1 cellular context compared by ENCODE assay signal in the genomic region with DNA sequence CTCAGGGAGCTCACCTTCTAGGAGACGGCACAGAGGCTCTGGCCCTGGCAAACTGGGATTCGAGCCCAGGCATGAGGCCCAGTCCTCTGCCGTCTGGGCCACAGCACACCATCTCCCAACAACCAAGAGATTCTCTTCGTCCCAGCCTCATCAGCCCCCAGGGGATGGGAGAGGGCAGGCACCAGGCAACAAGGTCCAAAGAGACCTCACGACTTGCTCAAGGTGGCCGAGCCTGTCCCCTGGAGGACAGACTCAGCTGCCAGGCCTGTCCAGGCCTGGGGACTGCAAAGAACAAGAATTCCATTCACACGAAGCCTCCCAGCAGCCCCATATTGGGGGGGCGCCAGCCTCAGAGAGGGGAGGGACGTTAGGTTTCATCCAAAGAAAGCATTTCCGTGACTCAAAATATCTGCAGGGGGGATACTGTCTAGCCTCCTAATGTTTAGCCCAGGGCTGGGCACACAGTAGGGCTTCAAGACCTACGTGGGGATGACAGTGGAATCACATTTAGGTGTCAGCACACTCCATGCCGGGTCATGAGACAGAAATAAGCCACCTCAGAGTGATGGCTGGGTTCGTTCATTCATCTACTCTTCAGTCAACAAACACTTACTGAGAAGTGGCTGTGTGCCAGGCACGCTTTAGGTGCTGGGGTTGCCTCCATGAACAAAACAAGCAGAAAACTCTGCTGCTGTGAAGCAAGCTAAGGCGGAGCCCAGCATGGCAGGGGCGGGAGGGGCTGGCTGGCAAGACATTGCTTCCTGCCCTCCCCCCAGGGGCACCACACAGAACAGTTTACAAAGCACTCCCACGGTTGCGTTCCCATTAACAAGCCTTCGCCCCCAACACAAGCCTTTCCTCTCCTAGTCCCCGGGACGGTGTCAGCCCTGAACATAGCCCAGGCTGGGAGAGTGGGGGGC.
TF ChIP-seq lines count a peak whose summit lies in the region.

No MANE protein-coding gene starts in this region.

TF ChIP-seq in HCT116, 20 proteins besides CTCF, POLR2A, EP300 and RAD21 (continued from another document):
- TF ChIP-seq, protein P1, sequence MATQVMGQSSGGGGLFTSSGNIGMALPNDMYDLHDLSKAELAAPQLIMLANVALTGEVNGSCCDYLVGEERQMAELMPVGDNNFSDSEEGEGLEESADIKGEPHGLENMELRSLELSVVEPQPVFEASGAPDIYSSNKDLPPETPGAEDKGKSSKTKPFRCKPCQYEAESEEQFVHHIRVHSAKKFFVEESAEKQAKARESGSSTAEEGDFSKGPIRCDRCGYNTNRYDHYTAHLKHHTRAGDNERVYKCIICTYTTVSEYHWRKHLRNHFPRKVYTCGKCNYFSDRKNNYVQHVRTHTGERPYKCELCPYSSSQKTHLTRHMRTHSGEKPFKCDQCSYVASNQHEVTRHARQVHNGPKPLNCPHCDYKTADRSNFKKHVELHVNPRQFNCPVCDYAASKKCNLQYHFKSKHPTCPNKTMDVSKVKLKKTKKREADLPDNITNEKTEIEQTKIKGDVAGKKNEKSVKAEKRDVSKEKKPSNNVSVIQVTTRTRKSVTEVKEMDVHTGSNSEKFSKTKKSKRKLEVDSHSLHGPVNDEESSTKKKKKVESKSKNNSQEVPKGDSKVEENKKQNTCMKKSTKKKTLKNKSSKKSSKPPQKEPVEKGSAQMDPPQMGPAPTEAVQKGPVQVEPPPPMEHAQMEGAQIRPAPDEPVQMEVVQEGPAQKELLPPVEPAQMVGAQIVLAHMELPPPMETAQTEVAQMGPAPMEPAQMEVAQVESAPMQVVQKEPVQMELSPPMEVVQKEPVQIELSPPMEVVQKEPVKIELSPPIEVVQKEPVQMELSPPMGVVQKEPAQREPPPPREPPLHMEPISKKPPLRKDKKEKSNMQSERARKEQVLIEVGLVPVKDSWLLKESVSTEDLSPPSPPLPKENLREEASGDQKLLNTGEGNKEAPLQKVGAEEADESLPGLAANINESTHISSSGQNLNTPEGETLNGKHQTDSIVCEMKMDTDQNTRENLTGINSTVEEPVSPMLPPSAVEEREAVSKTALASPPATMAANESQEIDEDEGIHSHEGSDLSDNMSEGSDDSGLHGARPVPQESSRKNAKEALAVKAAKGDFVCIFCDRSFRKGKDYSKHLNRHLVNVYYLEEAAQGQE (IDR thresholded peaks at IDR 0.05; ENCODE audit: low read depth), result no peak
- no peak for TF ChIP-seq ELF1 (IDR thresholded peaks at IDR 0.05; ENCODE audit: borderline replicate concordance, low read depth)
- TF ChIP-seq, protein P2, sequence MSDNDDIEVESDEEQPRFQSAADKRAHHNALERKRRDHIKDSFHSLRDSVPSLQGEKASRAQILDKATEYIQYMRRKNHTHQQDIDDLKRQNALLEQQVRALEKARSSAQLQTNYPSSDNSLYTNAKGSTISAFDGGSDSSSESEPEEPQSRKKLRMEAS (IDR thresholded peaks at IDR 0.05), result no peak
- TF ChIP-seq TCF7L2 (IDR thresholded peaks at IDR 0.05; ENCODE audit: borderline replicate concordance, extremely low read depth, insufficient read depth, insufficient read length), result no peak
- TF ChIP-seq, protein P3, sequence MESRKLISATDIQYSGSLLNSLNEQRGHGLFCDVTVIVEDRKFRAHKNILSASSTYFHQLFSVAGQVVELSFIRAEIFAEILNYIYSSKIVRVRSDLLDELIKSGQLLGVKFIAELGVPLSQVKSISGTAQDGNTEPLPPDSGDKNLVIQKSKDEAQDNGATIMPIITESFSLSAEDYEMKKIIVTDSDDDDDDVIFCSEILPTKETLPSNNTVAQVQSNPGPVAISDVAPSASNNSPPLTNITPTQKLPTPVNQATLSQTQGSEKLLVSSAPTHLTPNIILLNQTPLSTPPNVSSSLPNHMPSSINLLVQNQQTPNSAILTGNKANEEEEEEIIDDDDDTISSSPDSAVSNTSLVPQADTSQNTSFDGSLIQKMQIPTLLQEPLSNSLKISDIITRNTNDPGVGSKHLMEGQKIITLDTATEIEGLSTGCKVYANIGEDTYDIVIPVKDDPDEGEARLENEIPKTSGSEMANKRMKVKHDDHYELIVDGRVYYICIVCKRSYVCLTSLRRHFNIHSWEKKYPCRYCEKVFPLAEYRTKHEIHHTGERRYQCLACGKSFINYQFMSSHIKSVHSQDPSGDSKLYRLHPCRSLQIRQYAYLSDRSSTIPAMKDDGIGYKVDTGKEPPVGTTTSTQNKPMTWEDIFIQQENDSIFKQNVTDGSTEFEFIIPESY (IDR thresholded peaks at IDR 0.05; ENCODE audit: extremely low read depth, insufficient replicate concordance, low read length), result no peak
- TF ChIP-seq SIN3A (IDR thresholded peaks at IDR 0.05; ENCODE audit: low read depth), result no peak
- no peak for TF ChIP-seq CBX3 (IDR thresholded peaks at IDR 0.05; ENCODE audit: low read depth)
- no peak for TF ChIP-seq ZNF274 (IDR thresholded peaks at IDR 0.05; ENCODE audit: low read depth, low read length)
- no peak for TF ChIP-seq SP1 (IDR thresholded peaks at IDR 0.05; ENCODE audit: low read depth)
- TF ChIP-seq JUND (IDR thresholded peaks at IDR 0.05), result no peak
- no peak for TF ChIP-seq POLR2AphosphoS5 (IDR thresholded peaks at IDR 0.05; ENCODE audit: low read depth, low read length)
- TF ChIP-seq, protein P4, sequence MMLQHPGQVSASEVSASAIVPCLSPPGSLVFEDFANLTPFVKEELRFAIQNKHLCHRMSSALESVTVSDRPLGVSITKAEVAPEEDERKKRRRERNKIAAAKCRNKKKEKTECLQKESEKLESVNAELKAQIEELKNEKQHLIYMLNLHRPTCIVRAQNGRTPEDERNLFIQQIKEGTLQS (IDR thresholded peaks at IDR 0.05), result no peak
- no peak for TF ChIP-seq FOSL1 (IDR thresholded peaks at IDR 0.05; ENCODE audit: low read depth)
